ENCODE assay signal across 8 cellular contexts in the genomic region with DNA sequence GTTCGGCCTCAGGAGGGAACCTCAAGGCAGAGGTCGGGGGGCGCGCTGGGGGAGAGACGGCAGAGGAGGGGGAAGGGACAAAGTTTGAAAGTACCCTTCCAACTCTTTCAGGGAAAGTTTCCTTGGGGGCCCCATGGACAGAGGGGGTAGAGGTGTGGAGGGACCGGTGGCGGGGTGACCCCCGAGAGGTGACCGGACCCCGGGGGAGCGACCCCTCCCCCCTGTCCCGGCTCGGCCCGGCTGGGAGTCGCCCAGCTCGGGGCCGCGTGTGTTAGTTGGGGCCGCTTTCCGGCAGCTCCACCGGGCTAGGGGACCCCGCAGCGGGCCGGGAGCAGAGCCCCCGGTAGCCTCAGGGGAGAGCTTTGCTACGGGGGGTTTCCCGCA. TPM values are rescaled to one million over a fixed set of nuclear protein-coding genes. Genes with fewer than 3 reads are reported as not detected.
DNase-seq lines count a peak whose midpoint lies in the region; ATAC-seq and TF ChIP-seq lines count a peak whose summit lies in the region.

No MANE protein-coding gene starts in this region.

- no peak for ATAC-seq in HG03342 (IDR thresholded peaks at IDR 0.05; ENCODE audit: unreplicated experiment)
- no peak for ATAC-seq in HG02571 (IDR thresholded peaks at IDR 0.05; ENCODE audit: unreplicated experiment)
- ATAC-seq in activated CD4-positive, CD25-positive, alpha-beta regulatory T cell treated with anti-CD3 and anti-CD28 coated beads, Interleukin-2, amount 50 U/mL, for 24 hours, result no peak

- intact Hi-C loops in CD14-positive monocyte (cut with micrococcal nuclease), result loop anchor here in 1 of 2 donors (10.0 kb wide), 1 partner anchor 120 kb away; the partner anchor contains the start of gene NOL12

- H3K27ac ChIP-seq in neutrophil, result no peak overlapping the region

- H3K36me3 ChIP-seq in endocrine pancreas (ENCODE audit: control insufficient read depth, insufficient read depth, low read length) (no peaks in the 10 kb centered on the region), neutrophil (no peaks in the 10 kb centered on the region)

- H3K4me3 Mint-ChIP-seq in CD14-positive monocyte, result peak overlapping the region; percentile 60 to 88

- H3K4me1 Mint-ChIP-seq in CD14-positive monocyte, result peaks cover 54% of the 10 kb centered on the region

- H3K4me3 ChIP-seq in endocrine pancreas (ENCODE audit: control insufficient read depth, insufficient read depth, low read length) (no peak overlapping the region), neutrophil (ENCODE audit: low read depth in 1 of 2, low read length in 1 of 2) (peak overlapping the region; percentile 61 to 78)

- H3K9ac ChIP-seq in endocrine pancreas (ENCODE audit: control insufficient read depth, insufficient read depth, low read length), result peak overlapping the region; percentile 87

- H3K36me3 Mint-ChIP-seq in CD14-positive monocyte, result peaks cover 8 to 16% of the 10 kb centered on the region in 2 donors

- peak overlapping the region in 1 of 7 donors; percentile 70 for H3K27ac Mint-ChIP-seq in CD14-positive monocyte

- DNase-seq in CD14-positive monocyte (ENCODE audit: low spot score), result no peak
- peak; percentile 49 for DNase-seq in NCI-H69 (lab: John Stamatoyannopoulos, UW)
- no peak for DNase-seq in NCI-H1092 treated with DMSO at 0.1 percent for 48 hours (lab: John Stamatoyannopoulos, UW)

- no peaks in the 10 kb centered on the region for H3K27me3 ChIP-seq in endocrine pancreas (ENCODE audit: control insufficient read depth, insufficient read depth, low read length)
- H3K27me3 ChIP-seq in neutrophil, result peaks cover 84% of the 10 kb centered on the region

- H3K27me3 Mint-ChIP-seq in CD14-positive monocyte (ENCODE audit: low read depth in 3 of 3), result peaks cover 65 to 79% (median 69%) of the 10 kb centered on the region in 3 donors

- H3K9me3 Mint-ChIP-seq in CD14-positive monocyte, result peaks cover 0 to 17% (median 7%) of the 10 kb centered on the region in 7 donors

- H3K9me3 ChIP-seq in endocrine pancreas (ENCODE audit: control insufficient read depth, low read length) (no peaks in the 10 kb centered on the region), neutrophil (no peaks in the 10 kb centered on the region)

- TF ChIP-seq CTCF in CD14-positive monocyte (IDR thresholded peaks at IDR 0.05), result no peak
- TF ChIP-seq CTCF in neutrophil (IDR thresholded peaks at IDR 0.05), result no peak

- H3K4me1 ChIP-seq in endocrine pancreas (ENCODE audit: control insufficient read depth, insufficient read depth, low read length) (no peaks in the 10 kb centered on the region), neutrophil (ENCODE audit: control insufficient read depth in 1 of 2, insufficient read depth in 1 of 2, low read depth in 1 of 2, low read length in 1 of 2) (peaks cover 54 to 63% of the 10 kb centered on the region in 2 experiments)

RNA-seq across cellular contexts. Expression of gene GCAT, which starts 3.2 kb away (rescaled TPM):
- 1 to 10 TPM; 1.1 to 1.9 TPM for polyA plus RNA-seq in CD14-positive monocyte

RNA-seq across cellular contexts. Expression of gene GALR3, which starts 18.7 kb away (rescaled TPM):
- polyA plus RNA-seq in CD14-positive monocyte, result not detected

RNA-seq across cellular contexts. Expression of gene ANKRD54, which starts 39.6 kb away (rescaled TPM):
- 1 to 10 TPM; 7.4 to 9.5 TPM for polyA plus RNA-seq in CD14-positive monocyte

RNA-seq across cellular contexts. Expression of gene EIF3L, which starts 44.7 kb away (rescaled TPM):
- 100 to 1,000 TPM; 209 to 246 TPM for polyA plus RNA-seq in CD14-positive monocyte
